ENCODE assay signal across 8 cellular contexts in genomic region chr12:6874007-6874368, GRCh38. TPM values are rescaled to one million over a fixed set of nuclear protein-coding genes. Genes with fewer than 3 reads are reported as not detected.
DNase-seq lines count a peak whose midpoint lies in the region; ATAC-seq and TF ChIP-seq lines count a peak whose summit lies in the region.
"Not testable (repeated sequence)": the region's sequence is repeated elsewhere in the genome, so short reads cannot be mapped to it uniquely, and the experiment has no call there.

No MANE protein-coding gene starts in this region.

- H3K27ac ChIP-seq in ACC112 (ENCODE audit: low read depth, low read length) = peak overlapping the region; percentile 50
- not testable (repeated sequence) for H3K27ac ChIP-seq in SJCRH30
- peak overlapping the region; percentile 82 for H3K27ac ChIP-seq in effector memory CD4-positive, alpha-beta T cell (ENCODE audit: insufficient read depth, low read length, poor library complexity, severe bottlenecking)

- H3K4me3 Mint-ChIP-seq in natural killer cell = peak overlapping the region; percentile 89
- peak overlapping the region; percentile 99 for H3K4me3 Mint-ChIP-seq in stimulated activated memory B cell treated with anti-CD40 and anti-IgM and Interleukin-4, amounts not matched to agents 10 μg/mL and 1 μg/mL and 100 μg/mL, for 72 hours

- H2AFZ ChIP-seq in ACC112 (ENCODE audit: low read length, unreplicated experiment) = not testable (repeated sequence)

- H3K27me3 ChIP-seq in ACC112 (ENCODE audit: insufficient read depth, low read length); HAP-1 (ENCODE audit: low read depth); SJCRH30; effector memory CD4-positive, alpha-beta T cell (replicated peaks; ENCODE audit: control insufficient read depth, insufficient read depth, low read length, poor library complexity, severe bottlenecking): not testable (repeated sequence)

- peak overlapping the region; percentile 77 for H3K4me3 ChIP-seq in ACC112 (ENCODE audit: low read depth, low read length)
- peak overlapping the region; percentile 82 for H3K4me3 ChIP-seq in HAP-1
- H3K4me3 ChIP-seq in SJCRH30 = peak overlapping the region; percentile 63
- H3K4me3 ChIP-seq in effector memory CD4-positive, alpha-beta T cell (ENCODE audit: insufficient read depth, low read depth, low read length, poor library complexity, severe bottlenecking) = peak overlapping the region; percentile 83
- peak overlapping the region; percentile 39 for H3K4me3 ChIP-seq in iPS-11a (ENCODE audit: low read depth, low read length)

- peaks cover 36 to 53% of the 10 kb centered on the region in 2 donors for H3K36me3 Mint-ChIP-seq in activated naive CD4-positive, alpha-beta T cell treated with anti-CD3 and anti-CD28 coated beads, Interleukin-2, amount 50 U/mL, for 72 hours
- H3K36me3 Mint-ChIP-seq in natural killer cell = not testable (repeated sequence)
- peaks cover 33% of the 10 kb centered on the region for H3K36me3 Mint-ChIP-seq in stimulated activated memory B cell treated with anti-CD40 and anti-IgM and Interleukin-4, amounts not matched to agents 10 μg/mL and 1 μg/mL and 100 μg/mL, for 72 hours

- not testable (repeated sequence) for H3K9me3 Mint-ChIP-seq in activated naive CD4-positive, alpha-beta T cell treated with anti-CD3 and anti-CD28 coated beads, Interleukin-2, amount 50 U/mL, for 72 hours; natural killer cell; stimulated activated memory B cell treated with anti-CD40 and anti-IgM and Interleukin-4, amounts not matched to agents 10 μg/mL and 1 μg/mL and 100 μg/mL, for 72 hours

- TF ChIP-seq CTCF in natural killer cell (IDR thresholded peaks at IDR 0.05) = not testable (repeated sequence)

- H3K36me3 ChIP-seq in ACC112 (ENCODE audit: insufficient read depth, low read length) (peaks cover 12% of the 10 kb centered on the region; the same call in 1 of the 2 replicates), HAP-1 (replicated peaks) (peaks cover 37% of the 10 kb centered on the region), SJCRH30 (peaks cover 38% of the 10 kb centered on the region)
- H3K36me3 ChIP-seq in effector memory CD4-positive, alpha-beta T cell (ENCODE audit: control insufficient read depth, insufficient read depth, low read length) = peaks cover 12% of the 10 kb centered on the region

- peaks cover 15% of the 10 kb centered on the region for H3K79me2 ChIP-seq in ACC112 (ENCODE audit: control insufficient read depth, insufficient read depth, low read length, unreplicated experiment)

- peaks cover 35 to 49% of the 10 kb centered on the region in 2 donors for H3K4me1 Mint-ChIP-seq in natural killer cell
- peaks cover 57% of the 10 kb centered on the region for H3K4me1 Mint-ChIP-seq in stimulated activated memory B cell treated with anti-CD40 and anti-IgM and Interleukin-4, amounts not matched to agents 10 μg/mL and 1 μg/mL and 100 μg/mL, for 72 hours

- peak overlapping the region; percentile 91 to 95 for H3K27ac Mint-ChIP-seq in activated naive CD4-positive, alpha-beta T cell treated with anti-CD3 and anti-CD28 coated beads, Interleukin-2, amount 50 U/mL, for 72 hours
- H3K27ac Mint-ChIP-seq in natural killer cell = peak overlapping the region; percentile 87 to 94
- peak overlapping the region; percentile 92 for H3K27ac Mint-ChIP-seq in stimulated activated memory B cell treated with anti-CD40 and anti-IgM and Interleukin-4, amounts not matched to agents 10 μg/mL and 1 μg/mL and 100 μg/mL, for 72 hours

- not testable (repeated sequence) for H3K27me3 Mint-ChIP-seq in natural killer cell (ENCODE audit: low read depth in 2 of 2); stimulated activated memory B cell treated with anti-CD40 and anti-IgM and Interleukin-4, amounts not matched to agents 10 μg/mL and 1 μg/mL and 100 μg/mL, for 72 hours

- not testable (repeated sequence) for ATAC-seq in activated naive CD4-positive, alpha-beta T cell treated with anti-CD3 and anti-CD28 coated beads, Interleukin-2, amount 50 U/mL, for 72 hours; natural killer cell; stimulated activated memory B cell treated with anti-CD40 and anti-IgM and Interleukin-4, amounts not matched to agents 10 μg/mL and 1 μg/mL and 100 μg/mL, for 72 hours

- H3K9me3 ChIP-seq in HAP-1; SJCRH30 (replicated peaks); effector memory CD4-positive, alpha-beta T cell (ENCODE audit: control insufficient read depth, low read length): not testable (repeated sequence)

- H3K4me1 ChIP-seq in ACC112 (ENCODE audit: control insufficient read depth, insufficient read depth, low read length, unreplicated experiment) (peaks cover 29% of the 10 kb centered on the region), HAP-1 (peaks cover 26% of the 10 kb centered on the region)
- not testable (repeated sequence) for H3K4me1 ChIP-seq in SJCRH30
- peaks cover 27% of the 10 kb centered on the region for H3K4me1 ChIP-seq in effector memory CD4-positive, alpha-beta T cell (ENCODE audit: control insufficient read depth, insufficient read depth, low read length, poor library complexity, severe bottlenecking)

- intact Hi-C loops in natural killer cell (cut with micrococcal nuclease) = not testable (repeated sequence)

- in situ Hi-C loops in HAP-1 (cut with MboI; ENCODE audit: low sequenced_read_pairs) = not testable (repeated sequence)

- DNase-seq in HAP-1 (ENCODE audit: low spot score in 2 of 2); SJCRH30; activated naive CD4-positive, alpha-beta T cell treated with anti-CD3 and anti-CD28 coated beads, Interleukin-2, amount 50 U/mL, for 72 hours (ENCODE audit: low spot score in 2 of 2); effector memory CD4-positive, alpha-beta T cell; natural killer cell: not testable (repeated sequence)

RNA-seq across cellular contexts. Expression of gene SPSB2, which starts 0.9 kb away (rescaled TPM):
- 2.6 and 3.7 TPM in 2 replicates for total RNA-seq in SJCRH30 (2014; rRNA removed; shearing (Covaris generic))
- 10 to 100 TPM in 1 of 2 donors, 1 to 10 TPM in 1; 1.4 to 11.7 TPM for total RNA-seq in activated naive CD4-positive, alpha-beta T cell treated with anti-CD3 and anti-CD28 coated beads, Interleukin-2, amount 50 U/mL, for 72 hours
- total RNA-seq in natural killer cell = 10 to 100 TPM in 1 of 3 donors, 1 to 10 TPM in 2; 8.1 to 19.1 (median 8.4) TPM

RNA-seq across cellular contexts. Expression of gene TPI1, which starts 6.7 kb away (rescaled TPM):
- total RNA-seq in SJCRH30 (2014; rRNA removed; shearing (Covaris generic)) = 1,296 and 1,386 TPM in 2 replicates
- total RNA-seq in activated naive CD4-positive, alpha-beta T cell treated with anti-CD3 and anti-CD28 coated beads, Interleukin-2, amount 50 U/mL, for 72 hours = 1,000 to 10,000 TPM in 1 of 2 donors, 100 to 1,000 TPM in 1; 694 to 1,875 TPM
- total RNA-seq in natural killer cell = 100 to 1,000 TPM; 167 to 196 (median 189) TPM

RNA-seq across cellular contexts. Expression of gene USP5, which starts 22.0 kb away (rescaled TPM):
- 76.7 and 78.0 TPM in 2 replicates for total RNA-seq in SJCRH30 (2014; rRNA removed; shearing (Covaris generic))
- total RNA-seq in activated naive CD4-positive, alpha-beta T cell treated with anti-CD3 and anti-CD28 coated beads, Interleukin-2, amount 50 U/mL, for 72 hours = 100 to 1,000 TPM; 132 to 166 TPM
- total RNA-seq in natural killer cell = 10 to 100 TPM; 48.3 to 67.2 (median 57.2) TPM

RNA-seq across cellular contexts. Expression of gene CDCA3, which starts 22.9 kb away (rescaled TPM):
- 96.8 and 104 TPM in 2 replicates for total RNA-seq in SJCRH30 (2014; rRNA removed; shearing (Covaris generic))
- 100 to 1,000 TPM; 110 to 147 TPM for total RNA-seq in activated naive CD4-positive, alpha-beta T cell treated with anti-CD3 and anti-CD28 coated beads, Interleukin-2, amount 50 U/mL, for 72 hours
- total RNA-seq in natural killer cell = 1 to 10 TPM; 1.4 to 3.3 (median 1.4) TPM

RNA-seq across cellular contexts. Expression of gene LRRC23, which starts 30.6 kb away (rescaled TPM):
- 3.6 and 3.8 TPM in 2 replicates for total RNA-seq in SJCRH30 (2014; rRNA removed; shearing (Covaris generic))
- total RNA-seq in activated naive CD4-positive, alpha-beta T cell treated with anti-CD3 and anti-CD28 coated beads, Interleukin-2, amount 50 U/mL, for 72 hours = 10 to 100 TPM in 1 of 2 donors, 1 to 10 TPM in 1; 4.0 to 10.7 TPM
- 10 to 100 TPM in 1 of 3 donors, 1 to 10 TPM in 2; 8.1 to 16.8 (median 9.8) TPM for total RNA-seq in natural killer cell
